In genomic region chrX:24357101-24357500, GRCh38 we compare ENCODE assay signal across 1 cellular context.
TF ChIP-seq lines count a peak whose summit lies in the region.

No MANE protein-coding gene starts in this region.

TF ChIP-seq in endothelial cell of umbilical vein, 7 proteins besides CTCF, POLR2A, EP300 and RAD21:
- TF ChIP-seq JUN (IDR thresholded peaks at IDR 0.05; ENCODE audit: borderline replicate concordance, insufficient read depth, insufficient read length, low read depth) (peak; percentile 68), FOS (IDR thresholded peaks at IDR 0.05; ENCODE audit: borderline replicate concordance, insufficient read depth, low read length) (peak; percentile 48), GATA2 (IDR thresholded peaks at IDR 0.05; ENCODE audit: insufficient read depth, insufficient read length, low read depth, low read length) (peak; percentile 63), MYC (IDR thresholded peaks at IDR 0.05; ENCODE audit: low read depth, low read length) (no peak), POLR2AphosphoS5 (IDR thresholded peaks at IDR 0.05; ENCODE audit: insufficient read depth, low read depth, low read length) (no peak)
- TF ChIP-seq, protein P1, sequence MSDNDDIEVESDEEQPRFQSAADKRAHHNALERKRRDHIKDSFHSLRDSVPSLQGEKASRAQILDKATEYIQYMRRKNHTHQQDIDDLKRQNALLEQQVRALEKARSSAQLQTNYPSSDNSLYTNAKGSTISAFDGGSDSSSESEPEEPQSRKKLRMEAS (IDR thresholded peaks at IDR 0.05; ENCODE audit: insufficient read depth, insufficient read length): no peak
TF ChIP-seq in endothelial cell of umbilical vein: peak in this region for 3.
